In genomic region chr18:4130734-4131719, GRCh38 we compare ENCODE assay signal across 1 cellular context.
TF ChIP-seq lines count a peak whose summit lies in the region.

No MANE protein-coding gene starts in this region.

TF ChIP-seq in SK-N-SH treated with all-trans-retinoic acid at 6 μM for 48 hours, 23 proteins besides CTCF, POLR2A, EP300 and RAD21 (continued from another document):
- TF ChIP-seq, protein P1, sequence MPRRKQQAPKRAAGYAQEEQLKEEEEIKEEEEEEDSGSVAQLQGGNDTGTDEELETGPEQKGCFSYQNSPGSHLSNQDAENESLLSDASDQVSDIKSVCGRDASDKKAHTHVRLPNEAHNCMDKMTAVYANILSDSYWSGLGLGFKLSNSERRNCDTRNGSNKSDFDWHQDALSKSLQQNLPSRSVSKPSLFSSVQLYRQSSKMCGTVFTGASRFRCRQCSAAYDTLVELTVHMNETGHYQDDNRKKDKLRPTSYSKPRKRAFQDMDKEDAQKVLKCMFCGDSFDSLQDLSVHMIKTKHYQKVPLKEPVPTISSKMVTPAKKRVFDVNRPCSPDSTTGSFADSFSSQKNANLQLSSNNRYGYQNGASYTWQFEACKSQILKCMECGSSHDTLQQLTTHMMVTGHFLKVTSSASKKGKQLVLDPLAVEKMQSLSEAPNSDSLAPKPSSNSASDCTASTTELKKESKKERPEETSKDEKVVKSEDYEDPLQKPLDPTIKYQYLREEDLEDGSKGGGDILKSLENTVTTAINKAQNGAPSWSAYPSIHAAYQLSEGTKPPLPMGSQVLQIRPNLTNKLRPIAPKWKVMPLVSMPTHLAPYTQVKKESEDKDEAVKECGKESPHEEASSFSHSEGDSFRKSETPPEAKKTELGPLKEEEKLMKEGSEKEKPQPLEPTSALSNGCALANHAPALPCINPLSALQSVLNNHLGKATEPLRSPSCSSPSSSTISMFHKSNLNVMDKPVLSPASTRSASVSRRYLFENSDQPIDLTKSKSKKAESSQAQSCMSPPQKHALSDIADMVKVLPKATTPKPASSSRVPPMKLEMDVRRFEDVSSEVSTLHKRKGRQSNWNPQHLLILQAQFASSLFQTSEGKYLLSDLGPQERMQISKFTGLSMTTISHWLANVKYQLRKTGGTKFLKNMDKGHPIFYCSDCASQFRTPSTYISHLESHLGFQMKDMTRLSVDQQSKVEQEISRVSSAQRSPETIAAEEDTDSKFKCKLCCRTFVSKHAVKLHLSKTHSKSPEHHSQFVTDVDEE (CRISPR knock-in tag; IDR thresholded peaks at IDR 0.05) = no peak
- TF ChIP-seq, protein P2, sequence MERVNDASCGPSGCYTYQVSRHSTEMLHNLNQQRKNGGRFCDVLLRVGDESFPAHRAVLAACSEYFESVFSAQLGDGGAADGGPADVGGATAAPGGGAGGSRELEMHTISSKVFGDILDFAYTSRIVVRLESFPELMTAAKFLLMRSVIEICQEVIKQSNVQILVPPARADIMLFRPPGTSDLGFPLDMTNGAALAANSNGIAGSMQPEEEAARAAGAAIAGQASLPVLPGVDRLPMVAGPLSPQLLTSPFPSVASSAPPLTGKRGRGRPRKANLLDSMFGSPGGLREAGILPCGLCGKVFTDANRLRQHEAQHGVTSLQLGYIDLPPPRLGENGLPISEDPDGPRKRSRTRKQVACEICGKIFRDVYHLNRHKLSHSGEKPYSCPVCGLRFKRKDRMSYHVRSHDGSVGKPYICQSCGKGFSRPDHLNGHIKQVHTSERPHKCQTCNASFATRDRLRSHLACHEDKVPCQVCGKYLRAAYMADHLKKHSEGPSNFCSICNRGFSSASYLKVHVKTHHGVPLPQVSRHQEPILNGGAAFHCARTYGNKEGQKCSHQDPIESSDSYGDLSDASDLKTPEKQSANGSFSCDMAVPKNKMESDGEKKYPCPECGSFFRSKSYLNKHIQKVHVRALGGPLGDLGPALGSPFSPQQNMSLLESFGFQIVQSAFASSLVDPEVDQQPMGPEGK (CRISPR knock-in tag; IDR thresholded peaks at IDR 0.05; ENCODE audit: borderline replicate concordance) = no peak
- TF ChIP-seq BACH2 (CRISPR knock-in tag; IDR thresholded peaks at IDR 0.05; ENCODE audit: borderline replicate concordance) = no peak
- no peak for TF ChIP-seq ZNF70 (CRISPR knock-in tag; IDR thresholded peaks at IDR 0.05)
- no peak for TF ChIP-seq TOX (CRISPR knock-in tag; IDR thresholded peaks at IDR 0.05; ENCODE audit: borderline replicate concordance)
